ENCODE assay signal across 9 cellular contexts in genomic region chr10:102505462-102506115, GRCh38. TPM values are rescaled to one million over a fixed set of nuclear protein-coding genes. Genes with fewer than 3 reads are reported as not detected.
DNase-seq lines count a peak whose midpoint lies in the region; ATAC-seq and TF ChIP-seq lines count a peak whose summit lies in the region.
"Had no signal": no experiment of that assay in that cellular context is flagged by ENCODE, and none has a peak within 500 bp of the region (broad histone marks: within the 10 kb centered on the region; RNA-seq: fewer than 3 reads in every experiment).

No MANE protein-coding gene starts in this region.

- peaks cover 3% of the 10 kb centered on the region; the same call in 1 of the 2 replicates for H3K4me1 ChIP-seq in HEK293 (ENCODE audit: control insufficient read depth, insufficient read depth, low read length)
- peaks cover 0 to 35% (median 28%) of the 10 kb centered on the region in 4 donors for H3K4me1 ChIP-seq in sigmoid colon
- peaks cover 4 to 63% (median 22%) of the 10 kb centered on the region in 3 donors for H3K4me1 ChIP-seq in gastroesophageal sphincter

- no peak overlapping the region for H3K4me3 ChIP-seq in HEK293 (ENCODE audit: low read depth, low read length)
- peak overlapping the region; percentile 75 to 86 for H3K4me3 ChIP-seq in foreskin fibroblast (ENCODE audit: low read depth in 1 of 2, low read length in 2 of 2)
- H3K4me3 ChIP-seq in sigmoid colon = peak overlapping the region in 3 of 4 donors; percentile 77 to 97 (median 96)
- H3K4me3 ChIP-seq in gastroesophageal sphincter = peak overlapping the region in 1 of 2 donors; percentile 90

- no peak for TF ChIP-seq EP300 in sigmoid colon (IDR thresholded peaks at IDR 0.05)
- no peak for TF ChIP-seq EP300 in gastroesophageal sphincter (IDR thresholded peaks at IDR 0.05)

- TF ChIP-seq POLR2A in sigmoid colon (IDR thresholded peaks at IDR 0.05) = no peak
- TF ChIP-seq POLR2A in gastroesophageal sphincter (IDR thresholded peaks at IDR 0.05) = no peak

- H3K9me3 ChIP-seq in HEK293 (ENCODE audit: control insufficient read depth, insufficient read depth, low read depth, low read length) (no peaks in the 10 kb centered on the region), sigmoid colon (no peaks in the 10 kb centered on the region), gastroesophageal sphincter (no peaks in the 10 kb centered on the region)

- H3K27ac ChIP-seq in HEK293 (ENCODE audit: extremely low read depth, low read depth, low read length) = no peak overlapping the region
- H3K27ac ChIP-seq in sigmoid colon = no peak overlapping the region
- peak overlapping the region in 2 of 4 donors; percentile 88 to 93 for H3K27ac ChIP-seq in gastroesophageal sphincter

- WGBS in sigmoid colon, 2 donors = 88 to 90% methylated on average over 10 of the region's 10 CpGs
- 31 to 72% methylated on average over 3 of the region's 10 CpGs for WGBS in gastroesophageal sphincter (ENCODE audit: low coverage in 1 of 2), 2 donors

- POLR2A ChIA-PET in HEK293 (lab: Yijun Ruan, JAX) = interaction anchor here (0.7 to 3.3 kb wide), 2 partner anchors 54 to 78 kb away, joined by 3 to 22 read pairs; partner anchors contain the start of gene C10orf95

- intact Hi-C loops in sigmoid colon (cut with DNase I) = no loop called here

- ATAC-seq in gastroesophageal sphincter = no peak

- CTCF ChIA-PET in HEK293 (lab: Yijun Ruan, JAX) = interaction anchor here (0.6 to 4.8 kb wide), 5 partner anchors 35 to 165 kb away, joined by 3 to 83 read pairs (median 4); no protein-coding TSS in a partner anchor

- no peaks in the 10 kb centered on the region for H3K27me3 ChIP-seq in sigmoid colon
- no peaks in the 10 kb centered on the region for H3K27me3 ChIP-seq in gastroesophageal sphincter

- DNase-seq in SHP77 treated with DMSO at 0.1 percent for 48 hours (lab: John Stamatoyannopoulos, UW) = peak; percentile 4
- DNase-seq in foreskin fibroblast = no peak
- peak; percentile 55 for DNase-seq in sigmoid colon
- DNase-seq in stimulated activated CD8-positive, alpha-beta memory T cell treated with anti-CD3 and anti-CD28 coated beads, Interleukin-4, amount 100 ng/mL, for 48 hours = no peak
- DNase-seq in superior temporal gyrus (ENCODE audit: extremely low spot score) = no peak
- DNase-seq in stimulated activated CD4-positive, alpha-beta T cell treated with anti-CD3 and anti-CD28 coated beads, Interleukin-1b, Interleukin-23, amount 100 ng/mL, for 48 hours = no peak
- DNase-seq: NCI-H526 treated with DMSO at 0.1 percent for 48 hours had no signal

- H3K36me3 ChIP-seq in HEK293 (ENCODE audit: control insufficient read depth in 2 of 2, insufficient read depth in 1 of 2, low read length in 2 of 2) = peaks cover 6 to 36% of the 10 kb centered on the region in 2 experiments; a peak in 2 of 3 replicates
- peaks cover 5 to 25% (median 9%) of the 10 kb centered on the region in 4 donors for H3K36me3 ChIP-seq in sigmoid colon
- H3K36me3 ChIP-seq in gastroesophageal sphincter = peaks cover 0 to 22% of the 10 kb centered on the region in 2 donors

- TF ChIP-seq CTCF in HEK293 (tag by site-specific recombination; IDR thresholded peaks at IDR 0.05) (no peak), foreskin fibroblast (IDR thresholded peaks at IDR 0.05; ENCODE audit: low read depth, low read length) (no peak), sigmoid colon (IDR thresholded peaks at IDR 0.05) (no peak), gastroesophageal sphincter (IDR thresholded peaks at IDR 0.05) (no peak)

TF ChIP-seq in HEK293, 187 proteins besides CTCF, POLR2A, EP300 and RAD21:
- TF ChIP-seq ZNF248 (tag by site-specific recombination; IDR thresholded peaks at IDR 0.05) (no peak), ZNF341 (tag by site-specific recombination; IDR thresholded peaks at IDR 0.05; ENCODE audit: low read depth) (peak; percentile 81), SCRT1 (tag by site-specific recombination; IDR thresholded peaks at IDR 0.05; ENCODE audit: borderline replicate concordance) (peak; percentile 73), ZNF121 (tag by site-specific recombination; IDR thresholded peaks at IDR 0.05) (no peak), SCRT2 (tag by site-specific recombination; IDR thresholded peaks at IDR 0.05) (peak; percentile 94), ZBTB44 (tag by site-specific recombination; IDR thresholded peaks at IDR 0.05) (no peak), ZNF776 (tag by site-specific recombination; IDR thresholded peaks at IDR 0.05; ENCODE audit: borderline replicate concordance) (no peak)

RNA-seq across cellular contexts. Expression of gene SUFU, which starts 1.8 kb away (rescaled TPM):
- total RNA-seq in sigmoid colon (10 to 100 TPM in 1 of 4 donors, 1 to 10 TPM in 3; 5.0 to 10.5 (median 6.7) TPM), gastroesophageal sphincter (1 to 10 TPM; 5.3 to 10.0 (median 8.6) TPM)
- 1 to 10 TPM; 1.2 to 6.6 (median 3.2) TPM for polyA plus RNA-seq in sigmoid colon

RNA-seq across cellular contexts. Expression of gene ACTR1A, which starts 3.1 kb away (rescaled TPM):
- 100 to 1,000 TPM; 124 to 146 (median 137) TPM for total RNA-seq in sigmoid colon
- polyA plus RNA-seq in sigmoid colon = 10 to 100 TPM; 48.6 to 75.0 (median 69.4) TPM
- total RNA-seq in gastroesophageal sphincter = 100 to 1,000 TPM; 157 to 221 (median 179) TPM

RNA-seq across cellular contexts. Expression of gene C10orf95, which starts 54.2 kb away (rescaled TPM):
- total RNA-seq in sigmoid colon (under 1 TPM in 1 of 4 donors, not detected in 3; 0.36 TPM), gastroesophageal sphincter (not detected)
- polyA plus RNA-seq in sigmoid colon = 1 to 10 TPM in 2 of 3 donors, under 1 TPM in 1; 0.92 to 2.4 (median 1.1) TPM

Comparison
In these comparisons a context has a peak if more than half of its experiments do, and no peak if none do; other contexts are left out.
1. DNase-seq: peak in SHP77 treated with DMSO at 0.1 percent for 48 hours (single experiment) and sigmoid colon (single experiment); none in foreskin fibroblast (0 of 2), stimulated activated CD8-positive, alpha-beta memory T cell treated with anti-CD3 and anti-CD28 coated beads, Interleukin-4, amount 100 ng/mL, for 48 hours (single experiment), superior temporal gyrus (single experiment) and stimulated activated CD4-positive, alpha-beta T cell treated with anti-CD3 and anti-CD28 coated beads, Interleukin-1b, Interleukin-23, amount 100 ng/mL, for 48 hours (single experiment).